ENCODE assay signal across 17 cellular contexts in genomic region chr17:45690876-45691275, GRCh38.
DNase-seq lines count a peak whose midpoint lies in the region; ATAC-seq and TF ChIP-seq lines count a peak whose summit lies in the region.
"Had no signal": no experiment of that assay in that cellular context is flagged by ENCODE, and none has a peak within 500 bp of the region (broad histone marks: within the 10 kb centered on the region; RNA-seq: fewer than 3 reads in every experiment).

No MANE protein-coding gene starts in this region.

- H3K27ac ChIP-seq in BLaER1: no peak overlapping the region
- no peak overlapping the region for H3K27ac ChIP-seq in RWPE2 (ENCODE audit: poor library complexity, severe bottlenecking)
- H3K27ac ChIP-seq in lower lobe of right lung: no peak overlapping the region
- H3K27ac ChIP-seq in right lobe of liver: no peak overlapping the region
- H3K27ac ChIP-seq in esophagus muscularis mucosa (replicated peaks in 1 of 4): no peak overlapping the region
- H3K27ac ChIP-seq: 22Rv1; BLaER1 treated with 17β-estradiol and CSF1 and Interleukin-3, amounts not matched to agents 10 nM and 100 nM had no signal

- H3K4me3 ChIP-seq in BLaER1 (no peak overlapping the region), RWPE2 (ENCODE audit: severe bottlenecking) (no peak overlapping the region), lower lobe of right lung (no peak overlapping the region), right lobe of liver (no peak overlapping the region), esophagus muscularis mucosa (no peak overlapping the region)
- H3K4me3 ChIP-seq: BLaER1 treated with 17β-estradiol and CSF1 and Interleukin-3, amounts not matched to agents 10 nM and 100 nM had no signal

- H3K4me2 ChIP-seq in BLaER1: 0 out of 2 replicates have a peak overlapping the region, but pooled peaks have one; percentile 10

- ATAC-seq in RWPE2 (ENCODE audit: low read depth) (no peak), lower lobe of right lung (no peak), right lobe of liver (no peak)

- H3K9ac ChIP-seq in BLaER1: no peak overlapping the region
- H3K9ac ChIP-seq: BLaER1 treated with 17β-estradiol and CSF1 and Interleukin-3, amounts not matched to agents 10 nM and 100 nM had no signal

- no peak for TF ChIP-seq POLR2A in right lobe of liver (IDR thresholded peaks at IDR 0.05)
- TF ChIP-seq POLR2A in esophagus muscularis mucosa (IDR thresholded peaks at IDR 0.05; ENCODE audit: low read depth): no peak

- intact Hi-C loops in lower lobe of right lung (cut with DNase I): no loop called here
- intact Hi-C loops in right lobe of liver (cut with DNase I): no loop called here
- intact Hi-C loops in esophagus muscularis mucosa (cut with DNase I): no loop called here

- TF ChIP-seq EP300 in esophagus muscularis mucosa (IDR thresholded peaks at IDR 0.05): no peak

- no peaks in the 10 kb centered on the region for H3K27me3 ChIP-seq in BLaER1
- peaks cover 36% of the 10 kb centered on the region for H3K27me3 ChIP-seq in RWPE2 (ENCODE audit: insufficient read depth, poor library complexity, severe bottlenecking)
- peaks cover 27% of the 10 kb centered on the region for H3K27me3 ChIP-seq in lower lobe of right lung (ENCODE audit: low read depth)
- H3K27me3 ChIP-seq in right lobe of liver: no peaks in the 10 kb centered on the region
- H3K27me3 ChIP-seq in esophagus muscularis mucosa: peaks cover 0 to 65% (median 2%) of the 10 kb centered on the region in 4 donors
- H3K27me3 ChIP-seq: BLaER1 treated with 17β-estradiol and CSF1 and Interleukin-3, amounts not matched to agents 10 nM and 100 nM had no signal

- H4K20me1 ChIP-seq in BLaER1: no peaks in the 10 kb centered on the region

- peaks cover 6% of the 10 kb centered on the region; the same call in 1 of the 2 replicates for H3K4me1 ChIP-seq in BLaER1
- H3K4me1 ChIP-seq in RWPE2 (ENCODE audit: insufficient read depth, poor library complexity, severe bottlenecking): no peaks in the 10 kb centered on the region
- H3K4me1 ChIP-seq in lower lobe of right lung: no peaks in the 10 kb centered on the region
- H3K4me1 ChIP-seq in right lobe of liver: no peaks in the 10 kb centered on the region
- no peaks in the 10 kb centered on the region for H3K4me1 ChIP-seq in esophagus muscularis mucosa

- no peaks in the 10 kb centered on the region for H3K36me3 ChIP-seq in BLaER1
- H3K36me3 ChIP-seq in RWPE2 (ENCODE audit: low read depth): no peaks in the 10 kb centered on the region
- no peaks in the 10 kb centered on the region for H3K36me3 ChIP-seq in lower lobe of right lung
- H3K36me3 ChIP-seq in right lobe of liver: no peaks in the 10 kb centered on the region
- no peaks in the 10 kb centered on the region for H3K36me3 ChIP-seq in esophagus muscularis mucosa
- H3K36me3 ChIP-seq: BLaER1 treated with 17β-estradiol and CSF1 and Interleukin-3, amounts not matched to agents 10 nM and 100 nM had no signal

- TF ChIP-seq CTCF in RWPE2 (IDR thresholded peaks at IDR 0.05; ENCODE audit: poor library complexity, severe bottlenecking) (no peak), lower lobe of right lung (IDR thresholded peaks at IDR 0.05) (no peak), right lobe of liver (IDR thresholded peaks at IDR 0.05) (no peak), esophagus muscularis mucosa (IDR thresholded peaks at IDR 0.05) (no peak)

- 60% methylated on average over 8 of the region's 8 CpGs for WGBS in right lobe of liver (ENCODE audit: insufficient coverage, low coverage, low lambda C conversion rate, missing lambda C conversion rate)
- WGBS in esophagus muscularis mucosa: 64% methylated on average over 8 of the region's 8 CpGs

- no peaks in the 10 kb centered on the region for H3K9me3 ChIP-seq in BLaER1
- no peaks in the 10 kb centered on the region for H3K9me3 ChIP-seq in RWPE2 (ENCODE audit: severe bottlenecking)
- H3K9me3 ChIP-seq in lower lobe of right lung: no peaks in the 10 kb centered on the region
- H3K9me3 ChIP-seq in right lobe of liver: no peaks in the 10 kb centered on the region
- no peaks in the 10 kb centered on the region for H3K9me3 ChIP-seq in esophagus muscularis mucosa
- H3K9me3 ChIP-seq: BLaER1 treated with 17β-estradiol and CSF1 and Interleukin-3, amounts not matched to agents 10 nM and 100 nM had no signal

- DNase-seq in RWPE2 (ENCODE audit: low spot score): peak; percentile 27
- peak; percentile 14 for DNase-seq in lower lobe of right lung
- no peak for DNase-seq in right lobe of liver
- no peak for DNase-seq in NCI-H2196 (lab: John Stamatoyannopoulos, UW; ENCODE audit: unreplicated experiment)
- DNase-seq in esophagus muscularis mucosa (ENCODE audit: extremely low spot score): no peak
- DNase-seq: Calu3; CD4-positive, alpha-beta T cell; CD8-positive, alpha-beta memory T cell; COR-L47; DMS53; DMS79 treated with DMSO at 0.1 percent for 48 hours; GF-D8; GOT3; HCEC 1CT had no signal

Comparison
In these comparisons a context has a peak if more than half of its experiments do, and no peak if none do; other contexts are left out.
1. DNase-seq: peak in RWPE2 (single experiment) and lower lobe of right lung (single experiment); none in right lobe of liver (0 of 3), NCI-H2196 (single experiment) and esophagus muscularis mucosa (single experiment).